ENCODE assay signal across 9 cellular contexts in the genomic region with DNA sequence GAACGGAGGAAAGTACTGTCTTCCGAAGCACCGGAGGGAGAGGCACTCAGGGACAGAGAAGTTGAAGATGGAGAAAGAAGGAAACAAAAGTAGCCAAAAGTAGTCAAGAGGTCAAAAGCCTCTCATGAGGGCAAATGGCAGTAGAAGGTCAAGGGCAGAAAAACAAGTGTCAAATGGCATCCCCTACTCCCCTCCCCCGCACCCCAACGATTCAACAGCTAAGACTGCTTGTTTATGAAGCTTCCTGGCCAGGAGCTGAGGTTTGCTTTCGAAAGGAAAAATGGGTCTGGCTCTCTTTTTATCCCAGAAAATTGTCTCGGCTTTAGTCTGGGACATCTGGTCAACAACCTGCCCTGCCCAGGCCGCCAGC. TPM values are rescaled to one million over a fixed set of nuclear protein-coding genes. Genes with fewer than 3 reads are reported as not detected.
DNase-seq lines count a peak whose midpoint lies in the region; ATAC-seq, FAIRE-seq and TF ChIP-seq lines count a peak whose summit lies in the region.
"Had no signal": no experiment of that assay in that cellular context is flagged by ENCODE, and none has a peak within 500 bp of the region (broad histone marks: within the 10 kb centered on the region; RNA-seq: fewer than 3 reads in every experiment).

No MANE protein-coding gene starts in this region.

- H3K9ac ChIP-seq in kidney (ENCODE audit: low read length in 2 of 2), result no peak overlapping the region

- H3K27me3 Mint-ChIP-seq in MCF 10A (ENCODE audit: insufficient read depth, unreplicated experiment), result peaks cover 41% of the 10 kb centered on the region
- peaks cover 67% of the 10 kb centered on the region for H3K27me3 Mint-ChIP-seq in type B pancreatic cell

- H3K9me3 ChIP-seq in heart right ventricle (no peaks in the 10 kb centered on the region), kidney (ENCODE audit: control insufficient read depth in 1 of 2, low read length in 2 of 2) (no peaks in the 10 kb centered on the region)
- H3K9me3 ChIP-seq: uterus had no signal

- BruUV-seq in MCF 10A (replicated peaks; lab: Mats Ljungman, UMichigan), result no TSS peak

- peak overlapping the region; percentile 16 for H3K4me3 Mint-ChIP-seq in MCF 10A (ENCODE audit: unreplicated experiment)
- peak overlapping the region; percentile 65 for H3K4me3 Mint-ChIP-seq in type B pancreatic cell

- H3K27ac ChIP-seq in heart right ventricle, result no peak overlapping the region
- H3K27ac ChIP-seq in kidney (ENCODE audit: low read depth in 2 of 2, low read length in 2 of 2), result no peak overlapping the region
- H3K27ac ChIP-seq: uterus had no signal

- ATAC-seq in heart right ventricle (peak in 2 of 8 donors; percentile 5 to 10), left cardiac atrium (no peak), HG03095 (IDR thresholded peaks at IDR 0.05; ENCODE audit: unreplicated experiment) (no peak), GM21528 (IDR thresholded peaks at IDR 0.05; ENCODE audit: low FRiP score, unreplicated experiment) (no peak)

- H3K27ac Mint-ChIP-seq in MCF 10A (ENCODE audit: low read depth, unreplicated experiment) (peak overlapping the region; percentile 57), type B pancreatic cell (no peak overlapping the region)

- POLR2A ChIA-PET in MCF 10A (lab: Yijun Ruan, JAX), result interaction anchor here (0.6 to 1.3 kb wide), 3 partner anchors 48 to 226 kb away, joined by 3 to 5 read pairs (median 3); partner anchors contain the start of gene PSMD14

- H3K4me3 ChIP-seq in heart right ventricle (peak overlapping the region; percentile 2 to 60 (median 53)), kidney (ENCODE audit: low read length in 2 of 2) (peak overlapping the region in 1 of 2 donors; percentile 45)

- H3K4me1 Mint-ChIP-seq in MCF 10A (ENCODE audit: insufficient read depth, unreplicated experiment), result peaks cover 14% of the 10 kb centered on the region
- H3K4me1 Mint-ChIP-seq in type B pancreatic cell (ENCODE audit: unreplicated experiment), result peaks cover 25% of the 10 kb centered on the region

- H3K9me3 Mint-ChIP-seq in MCF 10A (ENCODE audit: unreplicated experiment) (no peaks in the 10 kb centered on the region), type B pancreatic cell (no peaks in the 10 kb centered on the region)

- CTCF ChIA-PET in MCF 10A (lab: Yijun Ruan, JAX), result interaction anchor here (0.7 to 1.4 kb wide), 3 partner anchors 25 to 163 kb away, joined by 3 to 4 read pairs (median 3); no protein-coding TSS in a partner anchor

- FAIRE-seq in kidney (lab: Jason Lieb, UNC), result no peak

- DNase-seq in heart right ventricle, result no peak
- no peak for DNase-seq in left cardiac atrium
- no peak for DNase-seq in MCF 10A (ENCODE audit: unreplicated experiment)
- peak; percentile 12 for DNase-seq in midbrain (lab: John Stamatoyannopoulos, UW)
- no peak for DNase-seq in type B pancreatic cell (ENCODE audit: extremely low spot score, unreplicated experiment)
- no peak for DNase-seq in kidney
- DNase-seq: uterus had no signal

- H3K4me1 ChIP-seq in heart right ventricle (peaks cover 7 to 50% (median 39%) of the 10 kb centered on the region in 9 donors), kidney (ENCODE audit: control insufficient read depth in 1 of 2, insufficient read depth in 1 of 2, low read depth in 1 of 2, low read length in 2 of 2) (peaks cover 0 to 7% of the 10 kb centered on the region in 2 donors)

- H3K27me3 ChIP-seq in heart right ventricle, result peaks cover 4 to 56% (median 53%) of the 10 kb centered on the region in 7 donors

- peaks cover 0 to 25% (median 0%) of the 10 kb centered on the region in 9 donors for H3K36me3 ChIP-seq in heart right ventricle
- no peaks in the 10 kb centered on the region for H3K36me3 ChIP-seq in kidney (ENCODE audit: control insufficient read depth in 1 of 2, insufficient read depth in 2 of 2, low read length in 2 of 2)
- H3K36me3 ChIP-seq: uterus had no signal

- intact Hi-C loops in heart right ventricle (cut with DNase I), result no loop called here
- intact Hi-C loops in left cardiac atrium (cut with DNase I), result no loop called here
- intact Hi-C loops in MCF 10A (cut with micrococcal nuclease), result no loop called here
- intact Hi-C loops in kidney (cut with DNase I), result no loop called here

- TF ChIP-seq CTCF in heart right ventricle (IDR thresholded peaks at IDR 0.05), result no peak
- no peak for TF ChIP-seq CTCF in MCF 10A (IDR thresholded peaks at IDR 0.05; ENCODE audit: unreplicated experiment)
- TF ChIP-seq CTCF in type B pancreatic cell (conservative IDR thresholded peaks at IDR 0.05), result no peak
- TF ChIP-seq CTCF in kidney (IDR thresholded peaks at IDR 0.05; ENCODE audit: borderline replicate concordance, extremely low read depth, insufficient read depth), result no peak

- whole genome bisulfite sequencing in heart right ventricle, 2 donors, result 54 to 56% methylated on average over 8 of the region's 8 CpGs

- H3K36me3 Mint-ChIP-seq in MCF 10A (ENCODE audit: insufficient read depth, unreplicated experiment) (peaks cover 16% of the 10 kb centered on the region), type B pancreatic cell (peaks cover 8% of the 10 kb centered on the region)

RNA-seq across cellular contexts. Expression of gene TBR1, which starts 2.1 kb away (rescaled TPM):
- not detected for total RNA-seq in heart right ventricle
- polyA plus RNA-seq in heart right ventricle, result not detected
- not detected for total RNA-seq in left cardiac atrium
- total RNA-seq in MCF 10A (2022), result 0.12 and 0.26 TPM in 2 replicates
- total RNA-seq in type B pancreatic cell (ENCODE audit: low replicate concordance), result 1.1 TPM in 1 of 2 replicates, not detected in the other
- total RNA-seq in kidney, result not detected
- not detected for polyA plus RNA-seq in kidney (ENCODE audit: insufficient read depth, low read depth, low replicate concordance)
- total RNA-seq: uterus had no signal
